Comparison of ENCODE assay signal across 15 cellular contexts in the genomic region with DNA sequence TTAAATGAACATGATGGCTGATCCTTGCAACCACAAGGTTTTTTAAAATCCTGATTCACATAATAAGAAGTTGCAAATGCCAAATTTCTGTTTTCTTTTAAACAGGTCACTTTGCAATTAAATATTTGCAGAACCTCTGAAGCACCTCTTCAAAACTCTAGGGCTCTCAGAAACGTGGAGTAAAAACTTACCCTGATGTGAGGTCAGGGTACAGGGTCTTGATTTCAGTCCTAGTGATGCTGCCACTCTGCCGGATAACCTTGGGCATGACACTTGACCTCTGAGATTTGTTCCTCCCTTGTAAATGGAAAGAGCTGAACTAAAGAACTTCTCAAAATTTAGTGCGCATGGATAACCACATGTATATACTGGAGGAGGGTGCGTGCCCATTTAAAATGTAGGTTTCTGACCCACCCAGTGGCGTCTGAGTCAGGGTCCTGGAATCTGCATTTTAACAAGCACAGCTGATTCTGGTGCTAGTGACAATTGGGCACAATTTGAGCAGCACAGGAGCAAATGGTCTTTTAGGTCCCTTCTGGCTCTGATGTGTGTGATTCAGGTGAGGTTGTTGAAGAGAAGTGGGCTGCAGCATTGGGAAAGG. TPM values are rescaled to one million over a fixed set of nuclear protein-coding genes. Genes with fewer than 3 reads are reported as not detected.
A peak's percentile ranks its signal among the peaks of the same experiment; 100 is the strongest.
DNase-seq lines count a peak whose midpoint lies in the region; ATAC-seq and TF ChIP-seq lines count a peak whose summit lies in the region.
"Had no signal": no experiment of that assay in that cellular context is flagged by ENCODE, and none has a peak within 500 bp of the region (broad histone marks: within the 10 kb centered on the region; RNA-seq: fewer than 3 reads in every experiment).

No MANE protein-coding gene starts in this region.

- H3K9me2 ChIP-seq in PC-3 (replicated peaks; ENCODE audit: low read length) = no peaks in the 10 kb centered on the region

- peak overlapping the region; percentile 40 for H3K4me3 Mint-ChIP-seq in natural killer cell treated with Interleukin-12 subunit alpha and Interleukin-12 subunit beta and Interleukin-15 and Interleukin-18, amount 100 ng/mL, for 72 hours
- no peak overlapping the region for H3K4me3 Mint-ChIP-seq in natural killer cell
- H3K4me3 Mint-ChIP-seq: CD4-positive, alpha-beta memory T cell had no signal

- no peaks in the 10 kb centered on the region for H4K20me1 ChIP-seq in PC-3 (ENCODE audit: low read length)

- no peaks in the 10 kb centered on the region for H3K79me2 ChIP-seq in PC-3 (ENCODE audit: low read length)

- no peaks in the 10 kb centered on the region for H3K27me3 Mint-ChIP-seq in natural killer cell treated with Interleukin-12 subunit alpha and Interleukin-12 subunit beta and Interleukin-15 and Interleukin-18, amount 100 ng/mL, for 72 hours
- peaks cover 0 to 2% of the 10 kb centered on the region in 2 donors for H3K27me3 Mint-ChIP-seq in natural killer cell (ENCODE audit: low read depth in 2 of 2)
- H3K27me3 Mint-ChIP-seq: CD4-positive, alpha-beta memory T cell had no signal

- intact Hi-C loops in natural killer cell (cut with micrococcal nuclease) (no loop called here), PC-3 (cut with micrococcal nuclease) (loop anchor here (2.0 kb wide), 2 partner anchors 22 to 36 kb away; partner anchors contain the start of gene TNPO3), lower lobe of right lung (cut with DNase I) (no loop called here)

- peaks cover 22 to 29% of the 10 kb centered on the region in 2 donors for H3K4me1 Mint-ChIP-seq in natural killer cell treated with Interleukin-12 subunit alpha and Interleukin-12 subunit beta and Interleukin-15 and Interleukin-18, amount 100 ng/mL, for 72 hours (ENCODE audit: low read depth in 2 of 2)
- H3K4me1 Mint-ChIP-seq in natural killer cell = peaks cover 11% of the 10 kb centered on the region in 2 donors

- H3F3A ChIP-seq in PC-3 (ENCODE audit: low read length, unreplicated experiment) = no peaks in the 10 kb centered on the region

- H3K9me3 Mint-ChIP-seq in natural killer cell treated with Interleukin-12 subunit alpha and Interleukin-12 subunit beta and Interleukin-15 and Interleukin-18, amount 100 ng/mL, for 72 hours = no peaks in the 10 kb centered on the region
- no peaks in the 10 kb centered on the region for H3K9me3 Mint-ChIP-seq in natural killer cell
- H3K9me3 Mint-ChIP-seq: CD4-positive, alpha-beta memory T cell had no signal

- no peak for ATAC-seq in natural killer cell treated with Interleukin-12 subunit alpha and Interleukin-12 subunit beta and Interleukin-15 and Interleukin-18, amount 100 ng/mL, for 72 hours
- ATAC-seq in natural killer cell (no peak), PC-3 (peak; percentile 18; the same call in 1 of the 2 replicates), lower lobe of right lung (peak; percentile 66 to 93), HG03457 (IDR thresholded peaks at IDR 0.05; ENCODE audit: unreplicated experiment) (no peak)

- H3K36me3 ChIP-seq in PC-3 (ENCODE audit: low read depth, low read length) (no peaks in the 10 kb centered on the region), lower lobe of right lung (no peaks in the 10 kb centered on the region)
- H3K36me3 ChIP-seq: HAP-1, SJSA1 had no signal

- DNase-seq in natural killer cell treated with Interleukin-12 subunit alpha and Interleukin-12 subunit beta and Interleukin-15 and Interleukin-18, amount 100 ng/mL, for 72 hours (ENCODE audit: low spot score) = no peak
- DNase-seq in natural killer cell = no peak
- no peak for DNase-seq in PC-3
- DNase-seq in lower lobe of right lung = no peak
- DNase-seq in NCI-H2029 treated with DMSO at 0.1 percent for 48 hours (lab: John Stamatoyannopoulos, UW) = no peak
- no peak for DNase-seq in ecto neural progenitor cell (ENCODE audit: low spot score)
- DNase-seq in GM19238 (ENCODE audit: insufficient read length, low spot score) = no peak
- DNase-seq: CD4-positive, alpha-beta memory T cell; Karpas-422; NCI-H1436 treated with DMSO at 0.1 percent for 48 hours; NCI-H2029; NCI-H446 treated with DMSO at 0.1 percent for 48 hours had no signal

- no peaks in the 10 kb centered on the region for H3K36me3 Mint-ChIP-seq in natural killer cell treated with Interleukin-12 subunit alpha and Interleukin-12 subunit beta and Interleukin-15 and Interleukin-18, amount 100 ng/mL, for 72 hours
- H3K36me3 Mint-ChIP-seq in natural killer cell = no peaks in the 10 kb centered on the region
- H3K36me3 Mint-ChIP-seq: CD4-positive, alpha-beta memory T cell had no signal

- H3K4me3 ChIP-seq in PC-3 (ENCODE audit: low read length) (no peak overlapping the region), lower lobe of right lung (no peak overlapping the region)
- H3K4me3 ChIP-seq: HAP-1, SJSA1 had no signal

- no peak overlapping the region for H2AFZ ChIP-seq in PC-3 (ENCODE audit: low read length)

- H3K9me3 ChIP-seq in PC-3 (ENCODE audit: low read length) = no peaks in the 10 kb centered on the region
- H3K9me3 ChIP-seq in lower lobe of right lung = no peaks in the 10 kb centered on the region
- H3K9me3 ChIP-seq: HAP-1, SJSA1 had no signal

- peak overlapping the region; percentile 47 to 54 for H3K27ac Mint-ChIP-seq in natural killer cell treated with Interleukin-12 subunit alpha and Interleukin-12 subunit beta and Interleukin-15 and Interleukin-18, amount 100 ng/mL, for 72 hours
- H3K27ac Mint-ChIP-seq in natural killer cell = no peak overlapping the region

- POLR2A ChIA-PET in PC-3 (lab: Charles Lee; ENCODE audit: unreplicated experiment) = no interaction called here

- BruUV-seq in PC-3 (replicated peaks; lab: Mats Ljungman, UMichigan) = no TSS peak

- H3K27me3 ChIP-seq in PC-3 (ENCODE audit: low read length) (no peaks in the 10 kb centered on the region), lower lobe of right lung (ENCODE audit: low read depth) (no peaks in the 10 kb centered on the region)

- TF ChIP-seq CTCF in natural killer cell (IDR thresholded peaks at IDR 0.05) = no peak
- TF ChIP-seq CTCF in PC-3 (conservative IDR thresholded peaks at IDR 0.05; ENCODE audit: low read depth, low read length) = no peak
- TF ChIP-seq CTCF in lower lobe of right lung (IDR thresholded peaks at IDR 0.05) = no peak

- H3K27ac ChIP-seq in PC-3 (ENCODE audit: low read length) = no peak overlapping the region
- H3K27ac ChIP-seq in lower lobe of right lung = no peak overlapping the region
- H3K27ac ChIP-seq: SJSA1 had no signal

- CTCF ChIA-PET in PC-3 (lab: Charles Lee) = interaction anchor here (1.4 kb wide), 1 partner anchor 73 kb away, joined by 4 read pairs; no protein-coding TSS in a partner anchor

- no peak overlapping the region for H3K4me2 ChIP-seq in PC-3 (ENCODE audit: low read length)

- H3K9ac ChIP-seq in PC-3 (ENCODE audit: low read length) = no peak overlapping the region

- H3K4me1 ChIP-seq in PC-3 (ENCODE audit: insufficient read depth, low read length) = 0 out of 2 replicates have a peak, but pooled peaks cover 3% of the 10 kb centered on the region
- H3K4me1 ChIP-seq in lower lobe of right lung = peaks cover 16% of the 10 kb centered on the region
- H3K4me1 ChIP-seq: HAP-1 had no signal

RNA-seq across cellular contexts. Expression of gene TNPO3, which starts 35.5 kb away (rescaled TPM):
- 10 to 100 TPM; 70.8 to 71.2 TPM for total RNA-seq in natural killer cell treated with Interleukin-12 subunit alpha and Interleukin-12 subunit beta and Interleukin-15 and Interleukin-18, amount 100 ng/mL, for 72 hours
- total RNA-seq in natural killer cell (10 to 100 TPM; 33.9 to 41.1 (median 37.9) TPM), PC-3 (2014; rRNA removed) (55.9 and 57.3 TPM in 2 replicates), lower lobe of right lung (37.0 TPM)

RNA-seq across cellular contexts. Expression of gene TSPAN33, which starts 54.1 kb away (rescaled TPM):
- 10 to 100 TPM; 17.0 to 74.0 TPM for total RNA-seq in natural killer cell treated with Interleukin-12 subunit alpha and Interleukin-12 subunit beta and Interleukin-15 and Interleukin-18, amount 100 ng/mL, for 72 hours
- total RNA-seq in natural killer cell = 1 to 10 TPM; 4.0 to 7.2 (median 5.1) TPM
- total RNA-seq in PC-3 (2014; rRNA removed) = 23.7 and 26.4 TPM in 2 replicates
- total RNA-seq in lower lobe of right lung = 9.5 TPM

Comparison
In these comparisons a context has a peak if more than half of its experiments do, and no peak if none do; other contexts are left out.
1. H3K27ac Mint-ChIP-seq: peak in natural killer cell treated with Interleukin-12 subunit alpha and Interleukin-12 subunit beta and Interleukin-15 and Interleukin-18, amount 100 ng/mL, for 72 hours (2 of 2); none in natural killer cell (0 of 2).
2. ATAC-seq: peak in PC-3 (single experiment) and lower lobe of right lung (2 of 2); none in natural killer cell treated with Interleukin-12 subunit alpha and Interleukin-12 subunit beta and Interleukin-15 and Interleukin-18, amount 100 ng/mL, for 72 hours (0 of 2), natural killer cell (0 of 3) and HG03457 (single experiment).